Comparison of ENCODE assay signal across 8 cellular contexts in genomic region chr12:68451261-68452091, GRCh38.
DNase-seq lines count a peak whose midpoint lies in the region; ATAC-seq, FAIRE-seq and TF ChIP-seq lines count a peak whose summit lies in the region.

No MANE protein-coding gene starts in this region.

- no peaks in the 10 kb centered on the region for H4K20me1 ChIP-seq in GM12878 (ENCODE audit: control insufficient read depth, insufficient read depth)

- H3K27ac ChIP-seq in GM12878 (ENCODE audit: control insufficient read depth, insufficient read depth) (peak overlapping the region; percentile 73), mesenchymal stem cell (ENCODE audit: low read length, poor library complexity, severe bottlenecking) (no peak overlapping the region), thoracic aorta (peak overlapping the region in 1 of 2 donors; percentile 22)

- no peak overlapping the region for H3K18ac ChIP-seq in mesenchymal stem cell (ENCODE audit: low read depth in 1 of 2, low read length in 2 of 2)

- peak overlapping the region; percentile 16 for H3K4me3 ChIP-seq in AG10803 (ENCODE audit: low read length)
- H3K4me3 ChIP-seq in GM12878 = peak overlapping the region; percentile 51
- H3K4me3 ChIP-seq in mesenchymal stem cell (ENCODE audit: insufficient read depth in 1 of 2, low read depth in 1 of 2, low read length in 2 of 2) = peak overlapping the region in 1 of 2 experiments; percentile 64
- H3K4me3 ChIP-seq in thoracic aorta = peak overlapping the region; percentile 45

- in situ Hi-C loops in GM12878 (cut with MboI) = no loop called here

- WGBS in GM12878 (ENCODE audit: insufficient coverage, insufficient replicate concordance, low lambda C conversion rate, missing lambda C conversion rate) = 2% methylated on average over 7 of the region's 7 CpGs
- 45% methylated on average over 5 of the region's 7 CpGs for WGBS in mesenchymal stem cell

- no TSS peak for BruUV-seq in GM12878 (replicated peaks; lab: Mats Ljungman, UMichigan)

- H3K9ac ChIP-seq in GM12878 (ENCODE audit: control insufficient read depth, insufficient read depth, low read length) = peak overlapping the region; percentile 3; the same call in 1 of the 2 replicates
- peak overlapping the region; percentile 69 for H3K9ac ChIP-seq in mesenchymal stem cell (ENCODE audit: low read length)

- no peak overlapping the region for H3K4ac ChIP-seq in mesenchymal stem cell (ENCODE audit: low read depth in 1 of 2, low read length in 2 of 2)

- ATAC-seq in GM18861 (IDR thresholded peaks at IDR 0.05; ENCODE audit: unreplicated experiment) = peak; percentile 57
- ATAC-seq in HG03039 (IDR thresholded peaks at IDR 0.05; ENCODE audit: unreplicated experiment) = peak; percentile 68
- peak; percentile 78 for ATAC-seq in GM12878
- ATAC-seq in thoracic aorta (ENCODE audit: insufficient number of reproducible peaks, low FRiP score, low read depth) = no peak

- peak; percentile 23 for FAIRE-seq in GM12878 (lab: Jason Lieb, UNC)

- H4K8ac ChIP-seq in mesenchymal stem cell (ENCODE audit: low read length) = no peak overlapping the region

- no peak overlapping the region for H2AK5ac ChIP-seq in mesenchymal stem cell (ENCODE audit: low read length, severe bottlenecking)

- H2AFZ ChIP-seq in GM12878 (ENCODE audit: control insufficient read depth, low read depth, low read length) (peak overlapping the region; percentile 47), mesenchymal stem cell (ENCODE audit: low read depth, low read length) (no peak overlapping the region)

- intact Hi-C loops in GM12878 (cut with micrococcal nuclease; ENCODE audit: unreplicated experiment) = loop anchor here (1.0 to 2.0 kb wide), 2 partner anchors 29 to 78 kb away; no protein-coding TSS in a partner anchor

- no peaks in the 10 kb centered on the region; the same call in 2 of the 3 replicates for H3K9me3 ChIP-seq in GM12878 (replicated peaks; ENCODE audit: control insufficient read depth, insufficient read depth, low read length)
- H3K9me3 ChIP-seq in mesenchymal stem cell (ENCODE audit: control insufficient read depth, low read length) = no peaks in the 10 kb centered on the region
- no peaks in the 10 kb centered on the region for H3K9me3 ChIP-seq in thoracic aorta

- no peaks in the 10 kb centered on the region for H3K36me3 ChIP-seq in GM12878 (ENCODE audit: control insufficient read depth in 2 of 2, insufficient read depth in 2 of 2, low read length in 1 of 2)
- H3K36me3 ChIP-seq in mesenchymal stem cell (ENCODE audit: control insufficient read depth in 1 of 2, insufficient read depth in 2 of 2, low read depth in 1 of 2, low read length in 2 of 2) = no peaks in the 10 kb centered on the region
- no peaks in the 10 kb centered on the region for H3K36me3 ChIP-seq in thoracic aorta

- no peak overlapping the region for H2BK12ac ChIP-seq in mesenchymal stem cell (ENCODE audit: low read length in 2 of 2)

- no peak overlapping the region for H4K91ac ChIP-seq in mesenchymal stem cell (ENCODE audit: low read length)

- RAD21 ChIA-PET in GM12878 (lab: Charles Lee; ENCODE audit: unreplicated experiment) = interaction anchor here (0.5 to 8.7 kb wide), 13 partner anchors 9 to 161 kb away, joined by 3 to 93 read pairs (median 5); no protein-coding TSS in a partner anchor

- H3K79me1 ChIP-seq in mesenchymal stem cell (replicated peaks; ENCODE audit: low read length, poor library complexity, severe bottlenecking) = no peaks in the 10 kb centered on the region

- no peaks in the 10 kb centered on the region for H3K27me3 ChIP-seq in GM12878 (replicated peaks in 1 of 2; ENCODE audit: control insufficient read depth in 2 of 2, insufficient read depth in 2 of 2, low read length in 1 of 2)
- H3K27me3 ChIP-seq in mesenchymal stem cell (ENCODE audit: control insufficient read depth in 1 of 2, insufficient read depth in 1 of 2, low read length in 2 of 2) = no peaks in the 10 kb centered on the region
- no peaks in the 10 kb centered on the region for H3K27me3 ChIP-seq in thoracic aorta (replicated peaks; ENCODE audit: insufficient read depth)

- POLR2A ChIA-PET in GM12878 (lab: Charles Lee) = interaction anchor here (0.6 to 3.0 kb wide), 9 partner anchors 9 to 295 kb away, joined by 3 to 30 read pairs (median 4); partner anchors contain the start of gene SLC35E3

- CTCF ChIA-PET in GM12878 (lab: Yijun Ruan, JAX) = interaction anchor here (1.6 kb wide), 1 partner anchor 10 kb away, joined by 3 read pairs; no protein-coding TSS in a partner anchor

- peak; percentile 32 to 50; a peak in 2 of 4 replicates for TF ChIP-seq EP300 in GM12878 (IDR thresholded peaks at IDR 0.05; ENCODE audit: borderline replicate concordance in 1 of 2, control insufficient read depth in 1 of 2, low read depth in 2 of 2, low read length in 2 of 2)

- no peak overlapping the region for H2BK5ac ChIP-seq in mesenchymal stem cell (ENCODE audit: low read depth, low read length, poor library complexity, severe bottlenecking)

- TF ChIP-seq POLR2A in GM12878 (IDR thresholded peaks at IDR 0.05; ENCODE audit: low read depth, low read length) = no peak

- TF ChIP-seq CTCF in AG10803 (conservative IDR thresholded peaks at IDR 0.05; ENCODE audit: low read length) (peak; percentile 8; the same call in 1 of the 2 replicates), GM12878 (IDR thresholded peaks at IDR 0.05 in 2 of 3, conservative IDR thresholded peaks at IDR 0.05 in 1 of 3; ENCODE audit: control insufficient read depth in 2 of 3, extremely low read depth in 1 of 3, insufficient read depth in 1 of 3, low read depth in 3 of 3, low read length in 3 of 3) (no peak), thoracic aorta (IDR thresholded peaks at IDR 0.05) (no peak)

- H3K4me1 ChIP-seq in GM12878 (ENCODE audit: control insufficient read depth, insufficient read depth, low read length) = peaks cover 36% of the 10 kb centered on the region
- no peaks in the 10 kb centered on the region for H3K4me1 ChIP-seq in mesenchymal stem cell (ENCODE audit: control insufficient read depth, insufficient read depth, low read depth, low read length)
- H3K4me1 ChIP-seq in thoracic aorta (ENCODE audit: control insufficient read depth in 1 of 2, low read depth in 2 of 2) = peaks cover 12 to 21% of the 10 kb centered on the region in 2 donors

- H3K4me2 ChIP-seq in GM12878 (ENCODE audit: control insufficient read depth, insufficient read depth) (peak overlapping the region; percentile 93), mesenchymal stem cell (ENCODE audit: low read length, poor library complexity, severe bottlenecking) (no peak overlapping the region)

- no peak overlapping the region for H3K23ac ChIP-seq in mesenchymal stem cell (ENCODE audit: low read length in 2 of 2)

- peak; percentile 94 for DNase-seq in AG10803 (ENCODE audit: low read depth)
- DNase-seq in NOMO-1 (lab: John Stamatoyannopoulos, UW; ENCODE audit: unreplicated experiment in 2 of 2) = peak; percentile 67 to 81
- peak; percentile 88 for DNase-seq in GM12878 (ENCODE audit: low read depth, low spot score)
- peak; percentile 89 for DNase-seq in mesenchymal stem cell
- DNase-seq in thoracic aorta (ENCODE audit: low spot score) = peak; percentile 2
- no peak for DNase-seq in NCI-H2227 (lab: John Stamatoyannopoulos, UW; ENCODE audit: unreplicated experiment)

- no peak overlapping the region for H2BK120ac ChIP-seq in mesenchymal stem cell (ENCODE audit: low read depth, low read length)

- TF ChIP-seq RAD21 in GM12878 (IDR thresholded peaks at IDR 0.05; ENCODE audit: insufficient read depth, low read depth, low read length) = no peak

- peak overlapping the region; percentile 36 for H2BK15ac ChIP-seq in mesenchymal stem cell (ENCODE audit: low read depth, poor library complexity, severe bottlenecking)

- SMC1A ChIA-PET in GM12878 (lab: Charles Lee; ENCODE audit: uncharacterized antibody, unreplicated experiment) = interaction anchor here (0.6 to 3.5 kb wide), 17 partner anchors 9 to 187 kb away, joined by 3 to 43 read pairs (median 4); no protein-coding TSS in a partner anchor

- no peak overlapping the region for H3K14ac ChIP-seq in mesenchymal stem cell (ENCODE audit: low read length in 2 of 2)

- H3K79me2 ChIP-seq in GM12878 (ENCODE audit: control insufficient read depth, insufficient read depth, low read length) = no peaks in the 10 kb centered on the region; the same call in 1 of the 2 replicates

TF ChIP-seq in GM12878, 131 proteins besides CTCF, POLR2A, EP300 and RAD21 (continues in another document):
- TF ChIP-seq HDAC2 (IDR thresholded peaks at IDR 0.05) (no peak), MLLT1 (IDR thresholded peaks at IDR 0.05) (no peak), YBX1 (IDR thresholded peaks at IDR 0.05) (no peak), EED (IDR thresholded peaks at IDR 0.05; ENCODE audit: low read depth) (peak; percentile 75), BRCA1 (IDR thresholded peaks at IDR 0.05; ENCODE audit: low read depth, low read length) (no peak), BCL11A (IDR thresholded peaks at IDR 0.05; ENCODE audit: low read depth, low read length) (peak; percentile 63), IKZF1 (conservative IDR thresholded peaks at IDR 0.05) (peak; percentile 60), ZNF207 (IDR thresholded peaks at IDR 0.05; ENCODE audit: borderline replicate concordance) (no peak), FOXM1 (IDR thresholded peaks at IDR 0.05; ENCODE audit: low read depth, low read length) (peak; percentile 23; the same call in 1 of the 2 replicates), E2F4 (IDR thresholded peaks at IDR 0.05; ENCODE audit: low read depth, low read length) (no peak), WRNIP1 (IDR thresholded peaks at IDR 0.05; ENCODE audit: borderline replicate concordance, low read depth, low read length) (no peak)
